ENCODE assay signal across 8 cellular contexts in the genomic region with DNA sequence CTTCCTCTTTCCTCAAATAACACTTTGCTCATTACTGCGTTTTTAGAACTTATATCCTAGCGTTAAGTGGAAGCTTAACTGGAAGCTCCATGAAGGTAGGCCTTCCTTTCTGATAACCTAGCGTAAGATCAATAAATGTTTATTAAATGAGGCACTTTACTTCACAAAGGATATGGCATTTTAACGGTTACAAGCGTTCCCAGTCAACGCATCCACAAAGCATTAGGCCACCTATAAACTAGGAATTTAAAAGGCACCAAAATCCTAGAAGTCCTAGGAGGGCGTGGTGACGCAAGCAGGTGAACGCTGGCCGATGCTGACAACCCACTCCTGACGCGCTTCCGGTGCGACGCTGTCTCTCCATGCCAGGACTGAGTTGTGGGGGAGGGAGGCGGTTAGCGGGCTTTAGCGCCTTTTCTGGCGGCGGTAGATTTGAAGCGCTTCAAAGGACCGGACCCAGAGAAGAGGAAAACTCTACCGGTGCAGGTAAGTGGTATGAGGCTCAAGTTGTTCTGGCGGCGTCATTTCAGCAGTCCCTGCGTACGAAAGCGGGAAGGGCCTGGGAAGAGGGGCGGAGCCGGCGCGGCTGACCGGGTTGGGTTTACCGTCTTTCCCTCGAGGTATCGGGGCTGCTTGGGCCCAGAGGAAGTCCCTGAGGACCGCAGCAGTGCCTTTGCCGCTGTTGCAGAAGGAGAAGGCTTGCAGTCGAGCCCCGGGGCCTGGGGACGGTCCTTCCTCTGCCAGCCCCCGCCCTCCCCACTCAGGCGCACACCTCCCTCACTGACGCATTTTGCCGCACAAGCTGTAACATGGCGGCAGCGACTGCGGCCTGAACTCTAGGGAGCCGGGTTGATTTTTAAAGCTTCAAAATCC.
DNase-seq lines count a peak whose midpoint lies in the region; ATAC-seq and FAIRE-seq lines count a peak whose summit lies in the region.

PPIG (plus strand) TSS at position 347 of the 873 bp plus-strand sequence. CDS start 19,691 bp downstream, outside the sequence.

- ATAC-seq in GM18870 (IDR thresholded peaks at IDR 0.05; ENCODE audit: unreplicated experiment), result peak; percentile 75
- ATAC-seq in HG03135 (IDR thresholded peaks at IDR 0.05; ENCODE audit: unreplicated experiment), result peak; percentile 89

- peak; percentile 85 for FAIRE-seq in islet of Langerhans (lab: Jason Lieb, UNC)

- in situ Hi-C loops in ACHN (cut with HindIII; ENCODE audit: low pct_ligation_motif_present, low pct_unique_long_range_greater_than_20kb, low sequenced_read_pairs), result no loop called here

- DNase-seq in ACHN (peak; percentile 93), NCI-H2227 treated with DMSO at 0.1 percent for 48 hours (lab: John Stamatoyannopoulos, UW) (peak; percentile 97)
- peak; percentile 50 to 76 (median 70) for DNase-seq in activated CD4-positive, CD25-positive, alpha-beta regulatory T cell (lab: John Stamatoyannopoulos, UW)
- DNase-seq in central memory CD4-positive, alpha-beta T cell, result peak; percentile 86
- peak; percentile 80 for DNase-seq in stimulated activated CD4-positive, alpha-beta T cell treated with anti-CD3 and anti-CD28 coated beads, Interleukin-12 subunit alpha, Interleukin-12 subunit beta, amount 100 ng/mL, for 4 hours

Comparison
In these comparisons a context has a peak if more than half of its experiments do, and no peak if none do; other contexts are left out.
1. Peak in every context shown above with its lines: DNase-seq and ATAC-seq.